ENCODE assay signal across 8 cellular contexts in the genomic region with DNA sequence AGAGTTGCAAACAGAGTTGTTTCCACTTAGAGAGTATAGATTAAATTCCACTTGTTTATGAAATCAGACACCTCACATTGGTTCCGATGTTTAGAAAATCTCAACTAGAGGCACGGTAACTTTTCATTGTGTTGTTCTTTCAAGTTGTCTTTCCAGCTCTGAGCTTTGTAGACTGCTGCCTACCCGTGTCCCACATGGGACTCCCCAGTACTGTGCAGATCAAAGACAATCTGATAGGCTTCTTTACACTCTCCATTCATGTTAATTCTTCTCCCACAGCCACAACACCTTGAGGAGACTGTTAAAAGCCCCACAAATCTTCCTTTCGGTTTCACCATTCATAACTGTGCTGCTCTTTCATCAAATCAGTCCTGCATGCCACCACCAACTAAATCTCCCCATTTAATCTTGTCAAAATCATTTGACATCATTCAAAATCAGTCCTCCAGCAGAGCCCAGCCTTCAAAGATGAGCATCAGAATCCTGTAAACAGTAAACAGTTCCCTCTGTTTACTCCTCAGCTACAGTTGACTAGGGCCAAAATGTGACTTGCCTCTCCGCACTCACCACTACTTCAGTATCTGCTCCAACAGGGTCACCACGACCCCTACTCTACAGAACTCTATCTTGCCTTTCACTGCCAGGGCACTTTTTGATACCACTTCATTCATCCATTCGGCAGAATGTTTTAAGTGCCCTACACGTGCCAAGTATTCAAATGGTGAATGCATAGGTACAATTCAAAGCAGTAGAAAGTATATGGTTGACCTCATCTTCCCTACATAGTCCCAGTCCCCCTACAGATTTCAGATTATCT. TPM values are rescaled to one million over a fixed set of nuclear protein-coding genes. Genes with fewer than 3 reads are reported as not detected.
DNase-seq lines count a peak whose midpoint lies in the region; ATAC-seq and TF ChIP-seq lines count a peak whose summit lies in the region.

No MANE protein-coding gene starts in this region.

- no peak overlapping the region for H3K27ac ChIP-seq in CD8-positive, alpha-beta T cell (ENCODE audit: low read depth, low read length)
- peak overlapping the region; percentile 7 to 99; a peak in 3 of 4 replicates for H3K27ac ChIP-seq in SK-N-SH (ENCODE audit: low read depth in 2 of 2, low read length in 1 of 2)
- peak overlapping the region in 2 of 3 donors; percentile 10 to 18 for H3K27ac ChIP-seq in thyroid gland
- no peak overlapping the region for H3K27ac ChIP-seq in OCI-LY7 (ENCODE audit: low read depth, low read length, poor library complexity, severe bottlenecking)

- no TSS peak for BruUV-seq in OCI-LY7 (replicated peaks; lab: Mats Ljungman, UMichigan)

- peaks cover 40% of the 10 kb centered on the region for H3K4me1 Mint-ChIP-seq in CD8-positive, alpha-beta T cell (ENCODE audit: low read depth)

- H4K20me1 ChIP-seq in SK-N-SH (ENCODE audit: insufficient read depth) (peaks cover 100% of the 10 kb centered on the region), OCI-LY7 (ENCODE audit: insufficient read depth, low read length) (no peaks in the 10 kb centered on the region)

- no peak overlapping the region for H2AFZ ChIP-seq in SK-N-SH (ENCODE audit: low read depth)
- H2AFZ ChIP-seq in OCI-LY7 (ENCODE audit: low read length), result no peak overlapping the region

- no peaks in the 10 kb centered on the region for H3K27me3 Mint-ChIP-seq in CD8-positive, alpha-beta T cell (ENCODE audit: low read depth)

- 71% methylated on average over 8 of the region's 8 CpGs for WGBS in SK-N-SH (ENCODE audit: low lambda C conversion rate)
- WGBS in thyroid gland, 2 donors, result 43 to 45% methylated on average over 8 of the region's 8 CpGs

- intact Hi-C loops in CD8-positive, alpha-beta T cell (cut with DNase I, micrococcal nuclease), result no loop called here
- intact Hi-C loops in thyroid gland (cut with DNase I) (no loop called here), OCI-LY7 (cut with micrococcal nuclease; ENCODE audit: unreplicated experiment) (no loop called here)

- no peak for TF ChIP-seq RAD21 in SK-N-SH (IDR thresholded peaks at IDR 0.05; ENCODE audit: low read length)

- H3K9me3 Mint-ChIP-seq in CD8-positive, alpha-beta T cell, result no peaks in the 10 kb centered on the region

- H3K4me3 Mint-ChIP-seq in CD8-positive, alpha-beta T cell, result peak overlapping the region; percentile 44

- H3K9ac ChIP-seq in SK-N-SH, result peak overlapping the region; percentile 99; the same call in 1 of the 2 replicates

- no peak for TF ChIP-seq EP300 in SK-N-SH (IDR thresholded peaks at IDR 0.05; ENCODE audit: borderline replicate concordance in 1 of 2, low read depth in 1 of 2, low read length in 1 of 2)

- no peaks in the 10 kb centered on the region for H3K9me3 ChIP-seq in CD8-positive, alpha-beta T cell (ENCODE audit: low read length)
- H3K9me3 ChIP-seq in SK-N-SH, result no peaks in the 10 kb centered on the region
- no peaks in the 10 kb centered on the region for H3K9me3 ChIP-seq in thyroid gland
- no peaks in the 10 kb centered on the region for H3K9me3 ChIP-seq in OCI-LY7 (ENCODE audit: low read length)

- no peak overlapping the region for H3K4me3 ChIP-seq in CD8-positive, alpha-beta T cell (ENCODE audit: low read depth, low read length)
- H3K4me3 ChIP-seq in SK-N-SH (ENCODE audit: low read depth in 2 of 2, low read length in 1 of 2) (peak overlapping the region in 1 of 2 experiments; percentile 95; a peak in 2 of 4 replicates), thyroid gland (replicated peaks in 1 of 3) (no peak overlapping the region), OCI-LY7 (ENCODE audit: low read depth, low read length, poor library complexity, severe bottlenecking) (no peak overlapping the region)

- POLR2A ChIA-PET in CD8-positive, alpha-beta T cell (lab: Charles Lee), result no interaction called here
- POLR2A ChIA-PET in SK-N-SH (lab: Yijun Ruan, JAX) (no interaction called here), OCI-LY7 (lab: Charles Lee) (no interaction called here)

- TF ChIP-seq POLR2A in thyroid gland (IDR thresholded peaks at IDR 0.05), result no peak

- H3K4me1 ChIP-seq in CD8-positive, alpha-beta T cell (ENCODE audit: insufficient read depth, low read length), result peaks cover 6% of the 10 kb centered on the region
- H3K4me1 ChIP-seq in SK-N-SH (ENCODE audit: control insufficient read depth in 1 of 2, insufficient read depth in 2 of 2, low read depth in 1 of 2, low read length in 1 of 2) (peaks cover 13 to 54% of the 10 kb centered on the region in 2 experiments), thyroid gland (peaks cover 52 to 60% of the 10 kb centered on the region in 2 donors), OCI-LY7 (ENCODE audit: insufficient read depth, low read length, poor library complexity, severe bottlenecking) (no peaks in the 10 kb centered on the region)

- peak in 2 of 7 experiments; percentile 23 to 32 for DNase-seq in CD8-positive, alpha-beta T cell
- DNase-seq in SK-N-SH (no peak), fibroblast of gingiva (ENCODE audit: low read depth) (peak; percentile 58), thyroid gland (no peak), NCI-H1436 (lab: John Stamatoyannopoulos, UW) (no peak), NCI-H1436 treated with DMSO at 0.1 percent for 48 hours (lab: John Stamatoyannopoulos, UW) (no peak), OCI-LY7 (ENCODE audit: low spot score) (no peak)

- H3K4me2 ChIP-seq in SK-N-SH (peak overlapping the region; percentile 95), OCI-LY7 (ENCODE audit: low read length) (no peak overlapping the region)

- peak; percentile 83 for ATAC-seq in CD8-positive, alpha-beta T cell
- ATAC-seq in GM21619 (IDR thresholded peaks at IDR 0.05; ENCODE audit: unreplicated experiment), result peak; percentile 67

- H3F3A ChIP-seq in SK-N-SH (replicated peaks; ENCODE audit: insufficient read depth), result peaks cover 94% of the 10 kb centered on the region

- H3K9me2 ChIP-seq in SK-N-SH (no peaks in the 10 kb centered on the region), OCI-LY7 (ENCODE audit: insufficient read depth, low read length) (no peaks in the 10 kb centered on the region)

- H3K27me3 ChIP-seq in CD8-positive, alpha-beta T cell (ENCODE audit: insufficient read depth, low read length), result no peaks in the 10 kb centered on the region
- H3K27me3 ChIP-seq in SK-N-SH (ENCODE audit: insufficient read depth), result no peaks in the 10 kb centered on the region
- no peaks in the 10 kb centered on the region for H3K27me3 ChIP-seq in thyroid gland

- peak overlapping the region; percentile 25 for H3K27ac Mint-ChIP-seq in CD8-positive, alpha-beta T cell

- no peaks in the 10 kb centered on the region for H3K36me3 Mint-ChIP-seq in CD8-positive, alpha-beta T cell

- CTCF ChIA-PET in CD8-positive, alpha-beta T cell (lab: Charles Lee), result no interaction called here
- CTCF ChIA-PET in SK-N-SH (lab: Yijun Ruan, JAX), result no interaction called here
- CTCF ChIA-PET in OCI-LY7 (lab: Charles Lee; ENCODE audit: unreplicated experiment), result no interaction called here

- TF ChIP-seq CTCF in CD8-positive, alpha-beta T cell (IDR thresholded peaks at IDR 0.05), result no peak
- no peak for TF ChIP-seq CTCF in SK-N-SH (IDR thresholded peaks at IDR 0.05)
- TF ChIP-seq CTCF in thyroid gland (IDR thresholded peaks at IDR 0.05), result no peak
- no peak for TF ChIP-seq CTCF in OCI-LY7 (conservative IDR thresholded peaks at IDR 0.05; ENCODE audit: low read length)

- no peaks in the 10 kb centered on the region for H3K36me3 ChIP-seq in CD8-positive, alpha-beta T cell (ENCODE audit: insufficient read depth, low read length)
- H3K36me3 ChIP-seq in SK-N-SH (replicated peaks in 1 of 2; ENCODE audit: control insufficient read depth in 1 of 2, insufficient read depth in 2 of 2, low read length in 1 of 2) (peaks cover 39 to 77% of the 10 kb centered on the region in 2 experiments), thyroid gland (peaks cover 0 to 3% of the 10 kb centered on the region in 2 donors), OCI-LY7 (ENCODE audit: insufficient read depth, low read length) (no peaks in the 10 kb centered on the region)

- H3K79me2 ChIP-seq in SK-N-SH (ENCODE audit: insufficient read depth) (peaks cover 100% of the 10 kb centered on the region), OCI-LY7 (ENCODE audit: insufficient read depth, low read depth, low read length) (no peaks in the 10 kb centered on the region)

TF ChIP-seq in SK-N-SH, 30 proteins besides CTCF, POLR2A, EP300 and RAD21:
- TF ChIP-seq RCOR1 (IDR thresholded peaks at IDR 0.05; ENCODE audit: low read length), result no peak
- TF ChIP-seq, protein P1, sequence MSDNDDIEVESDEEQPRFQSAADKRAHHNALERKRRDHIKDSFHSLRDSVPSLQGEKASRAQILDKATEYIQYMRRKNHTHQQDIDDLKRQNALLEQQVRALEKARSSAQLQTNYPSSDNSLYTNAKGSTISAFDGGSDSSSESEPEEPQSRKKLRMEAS (IDR thresholded peaks at IDR 0.05; ENCODE audit: low read depth), result 0 out of 2 replicates have a peak, but pooled peaks have one; percentile 26

RNA-seq across cellular contexts. Expression of a gene that starts 8.3 kb away (rescaled TPM):
- 10 to 100 TPM; 25.8 to 31.7 TPM for total RNA-seq in CD8-positive, alpha-beta T cell
- 4,669 and 5,711 TPM in 2 replicates for polyA plus RNA-seq in SK-N-SH (2012; rRNA removed)
- 5,477 and 5,705 TPM in 2 replicates for polyA plus RNA-seq in SK-N-SH (2012; cell fraction: cytosol; rRNA removed)
- 2,958 and 4,347 TPM in 2 replicates for polyA plus RNA-seq in SK-N-SH (2012; cell fraction: nucleus; rRNA removed)
- total RNA-seq in thyroid gland, result 100 to 1,000 TPM; 436 to 796 (median 612) TPM
- total RNA-seq in OCI-LY7 (2014; rRNA removed; shearing (Covaris generic)), result 26.5 and 40.1 TPM in 2 replicates
- 29.8 and 43.4 TPM in 2 replicates for total RNA-seq in OCI-LY7 (2022)

Comparison
In these comparisons a context has a peak if more than half of its experiments do, and no peak if none do; other contexts are left out.
1. H3K27ac ChIP-seq: peak in SK-N-SH (2 of 2) and thyroid gland (2 of 3); none in CD8-positive, alpha-beta T cell (single experiment) and OCI-LY7 (single experiment).
2. RNA of a gene that starts 8.3 kb away (total RNA-seq): 436 to 796 TPM in thyroid gland; 26.5 to 43.4 TPM in OCI-LY7 and 25.8 to 31.7 TPM in CD8-positive, alpha-beta T cell; every median in the first group is over 4 times any median in the second.